In genomic region chr5:126801992-126802294, GRCh38 we compare ENCODE assay signal across 7 cellular contexts. TPM values are rescaled to one million over a fixed set of nuclear protein-coding genes. Genes with fewer than 3 reads are reported as not detected.
DNase-seq lines count a peak whose midpoint lies in the region; ATAC-seq and TF ChIP-seq lines count a peak whose summit lies in the region.

No MANE protein-coding gene starts in this region.

- H3K36me3 ChIP-seq in HCT116 (ENCODE audit: control insufficient read depth in 1 of 2, insufficient read depth in 2 of 2, low read length in 2 of 2) (peaks cover 8 to 17% of the 10 kb centered on the region in 2 experiments; a peak in 2 of 4 replicates), liver (ENCODE audit: control insufficient read depth in 4 of 4, insufficient read depth in 3 of 4, low read depth in 1 of 4, low read length in 3 of 4) (no peaks in the 10 kb centered on the region)

- CTCF ChIA-PET in HCT116 (lab: Charles Lee), result interaction anchor here (1.0 to 2.5 kb wide), 5 partner anchors 11 to 143 kb away, joined by 3 to 14 read pairs (median 9); partner anchors contain the start of gene LMNB1

- H3K9me3 ChIP-seq in HCT116 (ENCODE audit: control insufficient read depth in 1 of 2, insufficient read depth in 1 of 2, low read depth in 1 of 2, low read length in 2 of 2) (no peaks in the 10 kb centered on the region), liver (ENCODE audit: control insufficient read depth in 4 of 4, low read length in 3 of 4) (no peaks in the 10 kb centered on the region)

- POLR2A ChIA-PET in HCT116 (lab: Charles Lee), result no interaction called here

- TF ChIP-seq CTCF in HCT116 (IDR thresholded peaks at IDR 0.05 in 2 of 3, conservative IDR thresholded peaks at IDR 0.05 in 1 of 3; ENCODE audit: borderline replicate concordance in 1 of 3, insufficient read depth in 1 of 3, low read depth in 2 of 3, low read length in 2 of 3), result peak in 2 of 3 experiments; percentile 25 to 37; a peak in 1 of 6 replicates
- peak; percentile 75 for TF ChIP-seq CTCF in VCaP (conservative IDR thresholded peaks at IDR 0.05)
- no peak for TF ChIP-seq CTCF in liver (IDR thresholded peaks at IDR 0.05; ENCODE audit: low read depth, low read length, missing input control)

- H3K27me3 ChIP-seq in HCT116 (ENCODE audit: insufficient read depth, low read length) (no peaks in the 10 kb centered on the region), liver (ENCODE audit: control insufficient read depth in 4 of 4, insufficient read depth in 4 of 4, low read length in 3 of 4) (no peaks in the 10 kb centered on the region)

- no peak for TF ChIP-seq POLR2A in HCT116 (IDR thresholded peaks at IDR 0.05; ENCODE audit: borderline replicate concordance, extremely low read depth, insufficient read depth, insufficient read length)

- no peak for ATAC-seq in HCT116

- RAD21 ChIA-PET in HCT116 (lab: Charles Lee; ENCODE audit: low non-redundant PET in 1 of 2, low total read pairs in 2 of 2, uncharacterized antibody in 2 of 2, unreplicated experiment in 2 of 2), result interaction anchor here in 1 of 2 experiments (1.1 kb wide), 1 partner anchor 121 kb away, joined by 4 read pairs; no protein-coding TSS in a partner anchor

- no peak overlapping the region for H3K4me2 ChIP-seq in HCT116 (ENCODE audit: low read length)

- no peak overlapping the region for H2AFZ ChIP-seq in HCT116 (ENCODE audit: low read depth, low read length, poor library complexity, severe bottlenecking)

- no peaks in the 10 kb centered on the region for H3K9me2 ChIP-seq in HCT116 (ENCODE audit: insufficient read depth)

- TF ChIP-seq RAD21 in HCT116 (IDR thresholded peaks at IDR 0.05; ENCODE audit: low read depth) (peak; percentile 55), liver (IDR thresholded peaks at IDR 0.05) (peak; percentile 40 to 47)

- intact Hi-C loops in HCT116 (cut with micrococcal nuclease), result loop anchor here (1.0 to 10.0 kb wide), 3 partner anchors 57 to 450 kb away; no protein-coding TSS in a partner anchor

- peak; percentile 38 for DNase-seq in GM04504 (ENCODE audit: low read depth)
- DNase-seq in HCT116 (ENCODE audit: low read depth, low spot score), result no peak
- DNase-seq in NCI-H345 treated with DMSO at 0.1 percent for 48 hours (lab: John Stamatoyannopoulos, UW; ENCODE audit: unreplicated experiment), result no peak
- no peak for DNase-seq in COR-L47 (lab: John Stamatoyannopoulos, UW)
- DNase-seq in NCI-H748 treated with DMSO at 0.1 percent for 48 hours (lab: John Stamatoyannopoulos, UW), result no peak

- H3K27ac ChIP-seq in HCT116 (ENCODE audit: low read depth, low read length) (no peak overlapping the region), VCaP (no peak overlapping the region), liver (ENCODE audit: low read depth in 1 of 2, low read length in 2 of 2) (no peak overlapping the region)

- no TSS peak for BruUV-seq in HCT116 (replicated peaks; lab: Mats Ljungman, UMichigan)

- 48% methylated on average over 1 of the region's 1 CpG for WGBS in liver

- H3K4me1 ChIP-seq in HCT116 (ENCODE audit: control insufficient read depth in 1 of 2, insufficient read depth in 2 of 2, low read length in 2 of 2) (peaks cover 4 to 6% of the 10 kb centered on the region in 2 experiments; a peak in 2 of 4 replicates), liver (ENCODE audit: control insufficient read depth in 4 of 4, insufficient read depth in 4 of 4, low read length in 3 of 4) (no peaks in the 10 kb centered on the region)

- H3K79me2 ChIP-seq in HCT116 (ENCODE audit: insufficient read depth, low read length), result peaks cover 99% of the 10 kb centered on the region

- peaks cover 7% of the 10 kb centered on the region; the same call in 1 of the 2 replicates for H4K20me1 ChIP-seq in HCT116 (ENCODE audit: insufficient read depth)

- no peak overlapping the region for H3K9ac ChIP-seq in HCT116 (ENCODE audit: low read length)
- no peak overlapping the region for H3K9ac ChIP-seq in liver (ENCODE audit: low read depth in 1 of 2, low read length in 2 of 2)

- H3K4me3 ChIP-seq in HCT116 (replicated peaks in 1 of 2; ENCODE audit: low read depth in 1 of 2, low read length in 2 of 2) (no peak overlapping the region), liver (ENCODE audit: low read depth in 1 of 3, low read length in 3 of 3) (no peak overlapping the region)

TF ChIP-seq in HCT116, 20 proteins besides CTCF, POLR2A, EP300 and RAD21 (continues in another document):
- TF ChIP-seq ATF3 (IDR thresholded peaks at IDR 0.05), result no peak
- no peak for TF ChIP-seq YY1 (IDR thresholded peaks at IDR 0.05; ENCODE audit: extremely low read depth, insufficient replicate concordance, low read depth, low read length)
- no peak for TF ChIP-seq EZH2 (IDR thresholded peaks at IDR 0.05)
- TF ChIP-seq MAX (IDR thresholded peaks at IDR 0.05), result no peak
- no peak for TF ChIP-seq CBX3 (IDR thresholded peaks at IDR 0.05; ENCODE audit: low read depth)
- no peak for TF ChIP-seq ZFX (IDR thresholded peaks at IDR 0.05)
- TF ChIP-seq SRF (IDR thresholded peaks at IDR 0.05; ENCODE audit: low read depth), result no peak
- no peak for TF ChIP-seq POLR2AphosphoS5 (IDR thresholded peaks at IDR 0.05; ENCODE audit: low read depth, low read length)

TF ChIP-seq in liver, 16 proteins besides CTCF, POLR2A, EP300 and RAD21:
- TF ChIP-seq HNF4G (IDR thresholded peaks at IDR 0.05) (no peak), SP1 (IDR thresholded peaks at IDR 0.05) (no peak), NR2F2 (IDR thresholded peaks at IDR 0.05) (no peak), TAF1 (conservative IDR thresholded peaks at IDR 0.05) (no peak), ATF3 (IDR thresholded peaks at IDR 0.05) (no peak), ZBTB33 (IDR thresholded peaks at IDR 0.05) (no peak), FOXA1 (IDR thresholded peaks at IDR 0.05) (no peak), MAX (IDR thresholded peaks at IDR 0.05) (no peak), GABPA (IDR thresholded peaks at IDR 0.05 in 1 of 2, conservative IDR thresholded peaks at IDR 0.05 in 1 of 2) (no peak)

RNA-seq across cellular contexts. Expression of gene LMNB1, which starts 25.0 kb away (rescaled TPM):
- total RNA-seq in HCT116 (2021; ENCODE audit: unreplicated experiment) (150 TPM), liver (10 to 100 TPM in 1 of 2 donors, 1 to 10 TPM in 1; 5.9 to 45.7 TPM)
- 67.6 and 89.2 TPM in 2 replicates for polyA plus RNA-seq in HCT116 (2012)
- polyA plus RNA-seq in liver, result 1 to 10 TPM in 1 of 2 donors, under 1 TPM in 1; 0.57 to 5.3 TPM
